In the genomic region with DNA sequence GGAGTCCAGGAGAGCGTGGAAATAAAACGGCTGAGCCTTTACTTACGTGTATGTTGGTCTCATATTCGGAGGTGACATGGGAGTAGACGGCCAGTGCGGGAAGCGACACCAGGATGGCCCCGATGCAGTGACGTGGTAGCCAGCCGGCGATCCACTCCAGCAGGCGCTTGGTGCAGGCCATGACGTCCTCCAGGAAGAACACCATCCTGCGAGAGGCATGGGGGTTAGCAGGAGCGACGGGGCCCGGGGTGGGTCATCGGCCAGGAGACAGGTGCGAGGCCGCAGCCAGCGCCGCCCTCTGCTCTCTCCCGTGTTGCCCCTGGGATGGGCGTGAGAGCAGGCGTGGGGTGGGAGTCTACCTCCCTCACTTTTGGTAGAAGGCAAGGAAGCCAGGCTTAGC, we compare ENCODE assay signal across 28 cellular contexts.
"Had no signal": no experiment of that assay in that cellular context is flagged by ENCODE, and none has a peak within 500 bp of the region (broad histone marks: within the 10 kb centered on the region; RNA-seq: fewer than 3 reads in every experiment).

No MANE protein-coding gene starts in this region.

- H3K9me3 ChIP-seq: colonic mucosa, esophagus squamous epithelium, gastrocnemius medialis, heart right ventricle, left ventricle myocardium inferior, lower lobe of right lung, mucosa of descending colon had no signal

- H3K27me3 Mint-ChIP-seq: effector memory CD8-positive, alpha-beta T cell had no signal

- DNase-seq: colonic mucosa; cortex of kidney; effector CD8-positive, alpha-beta T cell; effector memory CD8-positive, alpha-beta T cell; endodermal cell; erythroblast; esophagus squamous epithelium; foreskin fibroblast; foreskin melanocyte; gastrocnemius medialis; glutamatergic neuron; head of caudate nucleus; heart right ventricle; hippocampal formation; kidney glomerular epithelial cell; left colon; left ventricle myocardium inferior; lower lobe of right lung; mesenchymal stem cell; mucosa of descending colon had no signal

- H3K27ac ChIP-seq: colonic mucosa, epithelial cell of prostate, esophagus squamous epithelium, gastrocnemius medialis, heart right ventricle, left ventricle myocardium inferior, lower lobe of right lung had no signal

- FAIRE-seq: endometrium, islet of Langerhans, keratinocyte had no signal

- ATAC-seq: effector memory CD8-positive, alpha-beta T cell; esophagus mucosa; gastrocnemius medialis; heart right ventricle; left colon; left lobe of liver; lower lobe of right lung; mucosa of descending colon had no signal

- H3K27ac Mint-ChIP-seq: dendritic cell treated with granulocyte-macrophage colony-stimulating factor and Interleukin-4, amounts not matched to agents 40 ng/mL and 50 ng/mL, for 4 days; effector memory CD8-positive, alpha-beta T cell; endodermal cell; mesothelial cell of epicardium had no signal

- H3K36me3 ChIP-seq: colonic mucosa had no signal

- H3K4me1 ChIP-seq: colonic mucosa, gastrocnemius medialis had no signal

- H3K4me3 ChIP-seq: colonic mucosa, esophagus squamous epithelium, gastrocnemius medialis, heart right ventricle, left ventricle myocardium inferior, lower lobe of right lung, mucosa of descending colon had no signal

- H3K4me3 Mint-ChIP-seq: dendritic cell treated with granulocyte-macrophage colony-stimulating factor and Interleukin-4, amounts not matched to agents 40 ng/mL and 50 ng/mL, for 4 days; effector memory CD8-positive, alpha-beta T cell; endodermal cell; mesothelial cell of epicardium had no signal

- H3K9me3 Mint-ChIP-seq: dendritic cell treated with granulocyte-macrophage colony-stimulating factor and Interleukin-4, amounts not matched to agents 40 ng/mL and 50 ng/mL, for 4 days; effector memory CD8-positive, alpha-beta T cell; endodermal cell; mesothelial cell of epicardium had no signal
